In genomic region chr3:12556723-12557471, GRCh38 we compare ENCODE assay signal across 1 cellular context.
TF ChIP-seq lines count a peak whose summit lies in the region.

A gene with protein sequence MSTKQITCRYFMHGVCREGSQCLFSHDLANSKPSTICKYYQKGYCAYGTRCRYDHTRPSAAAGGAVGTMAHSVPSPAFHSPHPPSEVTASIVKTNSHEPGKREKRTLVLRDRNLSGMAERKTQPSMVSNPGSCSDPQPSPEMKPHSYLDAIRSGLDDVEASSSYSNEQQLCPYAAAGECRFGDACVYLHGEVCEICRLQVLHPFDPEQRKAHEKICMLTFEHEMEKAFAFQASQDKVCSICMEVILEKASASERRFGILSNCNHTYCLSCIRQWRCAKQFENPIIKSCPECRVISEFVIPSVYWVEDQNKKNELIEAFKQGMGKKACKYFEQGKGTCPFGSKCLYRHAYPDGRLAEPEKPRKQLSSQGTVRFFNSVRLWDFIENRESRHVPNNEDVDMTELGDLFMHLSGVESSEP (plus strand): TSS chr3:12557087. CDS start chr3:12557151, 64 bp downstream.

TF ChIP-seq in HEK293, 187 proteins besides CTCF, POLR2A, EP300 and RAD21 (continued from another document and continues in another):
- TF ChIP-seq AEBP2 (tag by site-specific recombination; IDR thresholded peaks at IDR 0.05; ENCODE audit: borderline replicate concordance) (no peak), ZNF155 (tag by site-specific recombination; IDR thresholded peaks at IDR 0.05) (no peak), ZNF140 (tag by site-specific recombination; IDR thresholded peaks at IDR 0.05) (no peak), ZNF132 (tag by site-specific recombination; IDR thresholded peaks at IDR 0.05; ENCODE audit: borderline replicate concordance) (no peak), ZNF843 (tag by site-specific recombination; IDR thresholded peaks at IDR 0.05) (peak; percentile 52; the same call in 1 of the 2 replicates), GLI2 (tag by site-specific recombination; IDR thresholded peaks at IDR 0.05; ENCODE audit: borderline replicate concordance, low read depth) (no peak), ZNF146 (tag by site-specific recombination; IDR thresholded peaks at IDR 0.05) (peak; percentile 41; the same call in 1 of the 2 replicates), ZNF48 (tag by site-specific recombination; IDR thresholded peaks at IDR 0.05) (no peak), ZFP41 (tag by site-specific recombination; IDR thresholded peaks at IDR 0.05; ENCODE audit: borderline replicate concordance) (no peak), ZNF777 (tag by site-specific recombination; IDR thresholded peaks at IDR 0.05; ENCODE audit: borderline replicate concordance) (peak; percentile 45; the same call in 1 of the 2 replicates), ZNF549 (tag by site-specific recombination; IDR thresholded peaks at IDR 0.05) (no peak; the same call in 1 of the 2 replicates), ZSCAN30 (tag by site-specific recombination; IDR thresholded peaks at IDR 0.05) (peak; percentile 99), ZNF239 (tag by site-specific recombination; IDR thresholded peaks at IDR 0.05) (0 out of 2 replicates have a peak, but pooled peaks have one; percentile 7), ZNF335 (tag by site-specific recombination; conservative IDR thresholded peaks at IDR 0.05) (peak; percentile 98), MYNN (tag by site-specific recombination; IDR thresholded peaks at IDR 0.05; ENCODE audit: borderline replicate concordance) (no peak; the same call in 1 of the 2 replicates), ZNF350 (tag by site-specific recombination; IDR thresholded peaks at IDR 0.05) (no peak), ZNF747 (tag by site-specific recombination; IDR thresholded peaks at IDR 0.05) (no peak), SP3 (tag by site-specific recombination; IDR thresholded peaks at IDR 0.05) (peak; percentile 83), HOXC10 (CRISPR knock-in tag; IDR thresholded peaks at IDR 0.05) (no peak), ZNF133 (tag by site-specific recombination; IDR thresholded peaks at IDR 0.05) (no peak), SP7 (tag by site-specific recombination; IDR thresholded peaks at IDR 0.05) (peak; percentile 88), ZNF121 (tag by site-specific recombination; IDR thresholded peaks at IDR 0.05) (peak; percentile 95), ZNF521 (tag by site-specific recombination; IDR thresholded peaks at IDR 0.05) (no peak), KLF1 (tag by site-specific recombination; IDR thresholded peaks at IDR 0.05) (peak; percentile 65), ZNF416 (tag by site-specific recombination; IDR thresholded peaks at IDR 0.05) (no peak), ZNF510 (tag by site-specific recombination; IDR thresholded peaks at IDR 0.05; ENCODE audit: insufficient replicate concordance) (no peak), HOXD13 (CRISPR knock-in tag; IDR thresholded peaks at IDR 0.05; ENCODE audit: borderline replicate concordance) (no peak), ZNF19 (tag by site-specific recombination; IDR thresholded peaks at IDR 0.05; ENCODE audit: low read depth) (no peak), KLF16 (tag by site-specific recombination; IDR thresholded peaks at IDR 0.05) (peak; percentile 89), ZNF169 (tag by site-specific recombination; IDR thresholded peaks at IDR 0.05) (no peak), HIC1 (tag by site-specific recombination; IDR thresholded peaks at IDR 0.05) (peak; percentile 97), HOXA7 (CRISPR knock-in tag; IDR thresholded peaks at IDR 0.05; ENCODE audit: borderline replicate concordance) (no peak), ZNF394 (tag by site-specific recombination; IDR thresholded peaks at IDR 0.05; ENCODE audit: borderline replicate concordance) (peak; percentile 81), ZNF174 (tag by site-specific recombination; IDR thresholded peaks at IDR 0.05) (no peak), ZNF571 (tag by site-specific recombination; IDR thresholded peaks at IDR 0.05) (no peak), ZNF280D (tag by site-specific recombination; IDR thresholded peaks at IDR 0.05) (no peak; the same call in 1 of the 2 replicates), ZNF514 (tag by site-specific recombination; IDR thresholded peaks at IDR 0.05) (no peak), PBX3 (CRISPR knock-in tag; IDR thresholded peaks at IDR 0.05) (no peak; the same call in 1 of the 2 replicates), ZBTB21 (tag by site-specific recombination; IDR thresholded peaks at IDR 0.05) (peak; percentile 22; the same call in 1 of the 2 replicates), ZBTB48 (tag by site-specific recombination; IDR thresholded peaks at IDR 0.05) (peak; percentile 98), ZNF280C (tag by site-specific recombination; IDR thresholded peaks at IDR 0.05) (no peak)
- TF ChIP-seq, protein P1, sequence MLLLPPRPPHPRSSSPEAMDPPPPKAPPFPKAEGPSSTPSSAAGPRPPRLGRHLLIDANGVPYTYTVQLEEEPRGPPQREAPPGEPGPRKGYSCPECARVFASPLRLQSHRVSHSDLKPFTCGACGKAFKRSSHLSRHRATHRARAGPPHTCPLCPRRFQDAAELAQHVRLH (tag by site-specific recombination; IDR thresholded peaks at IDR 0.05), result peak; percentile 58; the same call in 1 of the 2 replicates
- TF ChIP-seq, protein P2, sequence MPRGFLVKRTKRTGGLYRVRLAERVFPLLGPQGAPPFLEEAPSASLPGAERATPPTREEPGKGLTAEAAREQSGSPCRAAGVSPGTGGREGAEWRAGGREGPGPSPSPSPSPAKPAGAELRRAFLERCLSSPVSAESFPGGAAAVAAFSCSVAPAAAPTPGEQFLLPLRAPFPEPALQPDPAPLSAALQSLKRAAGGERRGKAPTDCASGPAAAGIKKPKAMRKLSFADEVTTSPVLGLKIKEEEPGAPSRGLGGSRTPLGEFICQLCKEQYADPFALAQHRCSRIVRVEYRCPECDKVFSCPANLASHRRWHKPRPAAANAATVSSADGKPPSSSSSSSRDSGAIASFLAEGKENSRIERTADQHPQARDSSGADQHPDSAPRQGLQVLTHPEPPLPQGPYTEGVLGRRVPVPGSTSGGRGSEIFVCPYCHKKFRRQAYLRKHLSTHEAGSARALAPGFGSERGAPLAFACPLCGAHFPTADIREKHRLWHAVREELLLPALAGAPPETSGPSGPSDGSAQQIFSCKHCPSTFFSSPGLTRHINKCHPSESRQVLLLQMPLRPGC (tag by site-specific recombination; IDR thresholded peaks at IDR 0.05), result peak; percentile 74; the same call in 1 of the 2 replicates
- TF ChIP-seq, protein P3, sequence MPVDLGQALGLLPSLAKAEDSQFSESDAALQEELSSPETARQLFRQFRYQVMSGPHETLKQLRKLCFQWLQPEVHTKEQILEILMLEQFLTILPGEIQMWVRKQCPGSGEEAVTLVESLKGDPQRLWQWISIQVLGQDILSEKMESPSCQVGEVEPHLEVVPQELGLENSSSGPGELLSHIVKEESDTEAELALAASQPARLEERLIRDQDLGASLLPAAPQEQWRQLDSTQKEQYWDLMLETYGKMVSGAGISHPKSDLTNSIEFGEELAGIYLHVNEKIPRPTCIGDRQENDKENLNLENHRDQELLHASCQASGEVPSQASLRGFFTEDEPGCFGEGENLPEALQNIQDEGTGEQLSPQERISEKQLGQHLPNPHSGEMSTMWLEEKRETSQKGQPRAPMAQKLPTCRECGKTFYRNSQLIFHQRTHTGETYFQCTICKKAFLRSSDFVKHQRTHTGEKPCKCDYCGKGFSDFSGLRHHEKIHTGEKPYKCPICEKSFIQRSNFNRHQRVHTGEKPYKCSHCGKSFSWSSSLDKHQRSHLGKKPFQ (tag by site-specific recombination; IDR thresholded peaks at IDR 0.05), result no peak
- TF ChIP-seq, protein P4, sequence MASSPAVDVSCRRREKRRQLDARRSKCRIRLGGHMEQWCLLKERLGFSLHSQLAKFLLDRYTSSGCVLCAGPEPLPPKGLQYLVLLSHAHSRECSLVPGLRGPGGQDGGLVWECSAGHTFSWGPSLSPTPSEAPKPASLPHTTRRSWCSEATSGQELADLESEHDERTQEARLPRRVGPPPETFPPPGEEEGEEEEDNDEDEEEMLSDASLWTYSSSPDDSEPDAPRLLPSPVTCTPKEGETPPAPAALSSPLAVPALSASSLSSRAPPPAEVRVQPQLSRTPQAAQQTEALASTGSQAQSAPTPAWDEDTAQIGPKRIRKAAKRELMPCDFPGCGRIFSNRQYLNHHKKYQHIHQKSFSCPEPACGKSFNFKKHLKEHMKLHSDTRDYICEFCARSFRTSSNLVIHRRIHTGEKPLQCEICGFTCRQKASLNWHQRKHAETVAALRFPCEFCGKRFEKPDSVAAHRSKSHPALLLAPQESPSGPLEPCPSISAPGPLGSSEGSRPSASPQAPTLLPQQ (tag by site-specific recombination; IDR thresholded peaks at IDR 0.05), result peak; percentile 87
